In the genomic region with DNA sequence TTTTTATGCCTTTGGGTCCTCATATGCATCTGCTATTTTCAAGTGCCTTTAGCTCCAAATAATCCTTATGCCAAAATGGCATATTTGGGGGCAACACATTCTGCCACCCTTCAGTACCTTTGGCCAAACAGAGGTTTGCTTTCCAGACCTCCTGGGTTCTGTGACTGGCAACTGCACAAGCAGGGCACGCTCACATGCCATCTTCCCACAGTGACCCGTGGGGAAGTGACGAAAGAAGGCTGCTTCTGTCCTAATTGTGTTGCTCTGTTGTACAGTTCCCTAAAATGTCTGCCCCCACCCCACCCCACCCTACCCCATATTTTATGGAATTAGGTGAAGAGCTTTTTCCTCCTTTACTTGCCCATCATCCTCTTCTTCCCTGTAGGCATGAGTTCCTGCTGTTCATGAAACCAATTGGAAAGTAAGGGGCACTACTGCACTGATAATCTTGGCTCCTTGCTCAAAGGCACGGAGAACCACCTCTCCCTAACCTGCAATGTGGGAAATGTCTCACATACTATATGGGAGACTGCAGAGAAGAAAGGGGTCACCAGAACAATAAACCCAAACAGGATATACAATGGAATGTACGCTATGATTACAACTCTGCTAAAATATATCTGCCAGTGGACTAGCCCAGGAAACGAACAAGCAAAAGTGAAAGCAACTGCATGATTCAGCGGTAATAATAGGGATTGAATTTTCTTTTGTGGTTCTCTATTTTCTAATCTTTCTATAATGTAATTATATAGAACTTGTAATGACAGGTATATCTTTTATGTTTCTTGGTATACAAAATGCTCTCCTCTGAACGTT, we compare ENCODE assay signal across 9 cellular contexts. TPM values are rescaled to one million over a fixed set of nuclear protein-coding genes. Genes with fewer than 3 reads are reported as not detected.
DNase-seq lines count a peak whose midpoint lies in the region; ATAC-seq, FAIRE-seq and TF ChIP-seq lines count a peak whose summit lies in the region.
"Had no signal": no experiment of that assay in that cellular context is flagged by ENCODE, and none has a peak within 500 bp of the region (broad histone marks: within the 10 kb centered on the region; RNA-seq: fewer than 3 reads in every experiment).

No MANE protein-coding gene starts in this region.

- H3K79me2 ChIP-seq in K562 (ENCODE audit: control insufficient read depth, insufficient read depth, low read length): no peaks in the 10 kb centered on the region

- peaks cover 10 to 36% of the 10 kb centered on the region in 2 experiments; a peak in 3 of 5 replicates for H3K4me1 ChIP-seq in K562 (replicated peaks in 1 of 2; ENCODE audit: control insufficient read depth in 2 of 2, insufficient read depth in 2 of 2, low read length in 2 of 2)
- peaks cover 55% of the 10 kb centered on the region for H3K4me1 ChIP-seq in lower lobe of right lung
- H3K4me1 ChIP-seq in transverse colon: peaks cover 0 to 36% (median 6%) of the 10 kb centered on the region in 4 donors

- peak overlapping the region; percentile 37 to 65 for H3K9ac ChIP-seq in K562 (ENCODE audit: insufficient read depth in 1 of 2, low read depth in 2 of 2, low read length in 2 of 2)

- H3K36me3 ChIP-seq in K562 (ENCODE audit: control insufficient read depth, insufficient read depth, low read length) (no peaks in the 10 kb centered on the region), lower lobe of right lung (no peaks in the 10 kb centered on the region), transverse colon (no peaks in the 10 kb centered on the region)

- FAIRE-seq in GM18507 (lab: Jason Lieb, UNC) (peak; percentile 86), K562 (lab: Jason Lieb, UNC) (peak; percentile 65), D721Med (lab: Jason Lieb, UNC) (no peak)

- H3K4me3 ChIP-seq in K562 (peak overlapping the region; percentile 24), lower lobe of right lung (peak overlapping the region; percentile 47), transverse colon (peak overlapping the region in 3 of 4 donors; percentile 19 to 46 (median 24))

- no TSS peak for BruUV-seq in K562 (replicated peaks; lab: Mats Ljungman, UMichigan)

- H3K4me2 ChIP-seq in K562 (ENCODE audit: insufficient read depth, low read length): peak overlapping the region; percentile 84

- H3K27me3 ChIP-seq in K562 (ENCODE audit: control insufficient read depth in 2 of 2, insufficient read depth in 2 of 2, low read length in 2 of 2) (no peaks in the 10 kb centered on the region), lower lobe of right lung (ENCODE audit: low read depth) (no peaks in the 10 kb centered on the region), transverse colon (no peaks in the 10 kb centered on the region)

- CTCF ChIA-PET in K562 (lab: Yijun Ruan, JAX; ENCODE audit: low intra/inter-chr PET ratio): interaction anchor here (0.9 kb wide), 1 partner anchor 399 kb away, joined by 5 read pairs; a partner anchor contains a TSS

- 21% methylated on average over 8 of the region's 8 CpGs for WGBS in K562 (ENCODE audit: insufficient coverage, low coverage, missing lambda C conversion rate)
- 7 to 35% methylated on average over 5 to 8 of the region's 8 CpGs for WGBS in transverse colon (ENCODE audit: low coverage in 1 of 2), 2 donors

- DNase-seq in GM18507 (ENCODE audit: extremely low spot score, insufficient read length, low read depth): no peak
- DNase-seq in RKO (ENCODE audit: low spot score): peak; percentile 24
- DNase-seq in K562 (ENCODE audit: extremely low read depth in 1 of 4, low spot score in 3 of 4): peak in 2 of 4 experiments; percentile 36 to 39
- peak; percentile 69 for DNase-seq in lower lobe of right lung
- DNase-seq in transverse colon: peak; percentile 49
- DNase-seq in D721Med (ENCODE audit: insufficient read length, low spot score): no peak
- no peak for DNase-seq in NCI-H1436 treated with DMSO at 0.1 percent for 48 hours (lab: John Stamatoyannopoulos, UW)

- no peaks in the 10 kb centered on the region for H3K9me1 ChIP-seq in K562 (ENCODE audit: control insufficient read depth, insufficient read depth, low read length)

- no peaks in the 10 kb centered on the region for H3K9me3 ChIP-seq in K562 (replicated peaks; ENCODE audit: control insufficient read depth, insufficient read depth, low read depth, low read length)
- no peaks in the 10 kb centered on the region for H3K9me3 ChIP-seq in lower lobe of right lung
- no peaks in the 10 kb centered on the region for H3K9me3 ChIP-seq in transverse colon

- TF ChIP-seq POLR2A in K562 (conservative IDR thresholded peaks at IDR 0.05) (peak; percentile 31; the same call in 1 of the 2 replicates), transverse colon (IDR thresholded peaks at IDR 0.05) (no peak)

- ATAC-seq in K562: peak; percentile 53
- peak; percentile 78 to 80 for ATAC-seq in lower lobe of right lung
- ATAC-seq in GM21381 (IDR thresholded peaks at IDR 0.05; ENCODE audit: unreplicated experiment): no peak

- H3K27ac ChIP-seq in K562 (ENCODE audit: extremely low read depth, low read depth, low read length) (peak overlapping the region; percentile 73), lower lobe of right lung (peak overlapping the region; percentile 84), transverse colon (peak overlapping the region; percentile 52 to 79 (median 69))

- in situ Hi-C loops in K562 (cut with MboI) (no loop called here), transverse colon (cut with MboI; ENCODE audit: low pct_ligation_motif_present in 1 of 4, low pct_unique_long_range_greater_than_20kb in 1 of 4, low sequenced_read_pairs in 3 of 4) (loop anchor here in 3 of 4 donors (25.0 kb wide), 3 partner anchors 228 to 1128 kb away; no protein-coding TSS in a partner anchor)

- TF ChIP-seq CTCF in K562 (IDR thresholded peaks at IDR 0.05 in 2 of 3, conservative IDR thresholded peaks at IDR 0.05 in 1 of 3; ENCODE audit: insufficient read depth in 2 of 3, low read depth in 1 of 3, low read length in 3 of 3): no peak
- no peak for TF ChIP-seq CTCF in lower lobe of right lung (IDR thresholded peaks at IDR 0.05)
- TF ChIP-seq CTCF in transverse colon (IDR thresholded peaks at IDR 0.05): no peak
- TF ChIP-seq CTCF in D721Med (IDR thresholded peaks at IDR 0.05; ENCODE audit: insufficient read depth, missing control alignments): no peak

- H4K20me1 ChIP-seq in K562 (replicated peaks; ENCODE audit: control insufficient read depth, insufficient read depth, low read length): no peaks in the 10 kb centered on the region

- H2AFZ ChIP-seq in K562 (ENCODE audit: low read depth, low read length): peak overlapping the region; percentile 97

- intact Hi-C loops in K562 (cut with micrococcal nuclease) (no loop called here), lower lobe of right lung (cut with DNase I) (no loop called here), transverse colon (cut with DNase I; ENCODE audit: low total_unique reads) (no loop called here)

- POLR2A ChIA-PET in K562 (lab: Yijun Ruan, JAX): interaction anchor here (0.6 kb wide), 1 partner anchor 20 kb away, joined by 3 read pairs; no protein-coding TSS in a partner anchor

- TF ChIP-seq EP300 in K562 (IDR thresholded peaks at IDR 0.05; ENCODE audit: low read length): no peak
- TF ChIP-seq EP300 in transverse colon (IDR thresholded peaks at IDR 0.05; ENCODE audit: low read depth): no peak

- no peak for TF ChIP-seq RAD21 in K562 (CRISPR knock-in tag; conservative IDR thresholded peaks at IDR 0.05 in 1 of 2, IDR thresholded peaks at IDR 0.05 in 1 of 2)

RNA-seq across cellular contexts. Expression of a gene that starts 3.3 kb away (rescaled TPM):
- total RNA-seq in K562 (2011; cell fraction: chromatin; rRNA removed; ENCODE audit: low replicate concordance): 0.16 and 0.40 TPM in 2 replicates
- total RNA-seq in K562 (2011; cell fraction: nucleolus; rRNA removed): not detected in 2 replicates
- 0.37 TPM in 1 of 2 replicates, not detected in the other for total RNA-seq in K562 (2011; cell fraction: nucleoplasm; rRNA removed)
- total RNA-seq in K562 (2014; rRNA removed): 0.04 TPM in 1 of 2 replicates, not detected in the other
- 0.07 TPM in 1 of 2 replicates, not detected in the other for total RNA-seq in K562 (2014; rRNA removed; fragmentation: Illumina TruSeq; extraction: Trizol)
- total RNA-seq in K562 (2015; rRNA removed; fragmentation: Illumina TruSeq; extraction: Trizol): 0.18 and 0.26 TPM in 2 replicates
- total RNA-seq in K562 (2021): 0.09 and 0.31 TPM in 2 replicates
- polyA plus RNA-seq in K562 (2011; rRNA removed): 0.04 TPM in 1 of 2 replicates, not detected in the other
- not detected in 2 replicates for polyA plus RNA-seq in K562 (2011; cell fraction: cytosol; rRNA removed)
- 0.04 TPM in 1 of 2 replicates, not detected in the other for polyA plus RNA-seq in K562 (2011; cell fraction: nucleus; rRNA removed)
- 0.05 and 0.58 TPM in 2 replicates for polyA plus RNA-seq in K562 (2012)
- polyA plus RNA-seq in K562 (2014; fragmentation: Illumina TruSeq; extraction: Trizol): 0.09 TPM in 1 of 2 replicates, not detected in the other
- under 1 TPM in 1 of 2 experiments, not detected in 1; 0.04 TPM for polyA plus RNA-seq in K562 (2014; fragmentation: Nextera tagmentation; extraction: Ambion mirVana)
- polyA plus RNA-seq in K562 (2014; rRNA removed): 0.05 TPM in 1 of 2 replicates, not detected in the other
- polyA minus RNA-seq in K562 (2011; rRNA and poly(A)+ RNA removed): 0.09 TPM in 1 of 2 replicates, not detected in the other
- polyA minus RNA-seq in K562 (2011; cell fraction: cytosol; rRNA and poly(A)+ RNA removed): not detected in 2 replicates
- polyA minus RNA-seq in K562 (2011; cell fraction: nucleus; rRNA and poly(A)+ RNA removed): 0.27 TPM in 1 of 2 replicates, not detected in the other
- total RNA-seq in lower lobe of right lung: 4.0 TPM
- 1 to 10 TPM; 1.4 to 6.2 (median 3.1) TPM for total RNA-seq in transverse colon
- total RNA-seq: SK-MEL-5 had no signal

RNA-seq across cellular contexts. Expression of a gene that starts 19.8 kb away (rescaled TPM):
- 4.3 and 10.9 TPM in 2 replicates for total RNA-seq in K562 (2011; cell fraction: chromatin; rRNA removed; ENCODE audit: low replicate concordance)
- 2.5 and 3.9 TPM in 2 replicates for total RNA-seq in K562 (2011; cell fraction: nucleolus; rRNA removed)
- 3.5 and 4.9 TPM in 2 replicates for total RNA-seq in K562 (2011; cell fraction: nucleoplasm; rRNA removed)
- total RNA-seq in K562 (2014; rRNA removed): 2.7 and 3.0 TPM in 2 replicates
- total RNA-seq in K562 (2014; rRNA removed; fragmentation: Illumina TruSeq; extraction: Trizol): 4.0 and 5.1 TPM in 2 replicates
- total RNA-seq in K562 (2015; rRNA removed; fragmentation: Illumina TruSeq; extraction: Trizol): 1.3 and 1.7 TPM in 2 replicates
- 3.2 and 4.3 TPM in 2 replicates for total RNA-seq in K562 (2021)
- 1.2 and 3.9 TPM in 2 replicates for polyA plus RNA-seq in K562 (2011; rRNA removed)
- polyA plus RNA-seq in K562 (2011; cell fraction: cytosol; rRNA removed): 0.65 and 1.0 TPM in 2 replicates
- polyA plus RNA-seq in K562 (2011; cell fraction: nucleus; rRNA removed): 0.76 and 2.0 TPM in 2 replicates
- 0.89 and 1.3 TPM in 2 replicates for polyA plus RNA-seq in K562 (2012)
- polyA plus RNA-seq in K562 (2014; fragmentation: Illumina TruSeq; extraction: Trizol): 3.3 and 3.8 TPM in 2 replicates
- 1 to 10 TPM; 1.6 to 3.1 TPM for polyA plus RNA-seq in K562 (2014; fragmentation: Nextera tagmentation; extraction: Ambion mirVana)
- 2.6 and 3.1 TPM in 2 replicates for polyA plus RNA-seq in K562 (2014; rRNA removed)
- polyA minus RNA-seq in K562 (2011; rRNA and poly(A)+ RNA removed): 2.1 and 5.7 TPM in 2 replicates
- 0.46 and 2.2 TPM in 2 replicates for polyA minus RNA-seq in K562 (2011; cell fraction: cytosol; rRNA and poly(A)+ RNA removed)
- polyA minus RNA-seq in K562 (2011; cell fraction: nucleus; rRNA and poly(A)+ RNA removed): 1.4 and 1.9 TPM in 2 replicates
- 0.59 TPM for total RNA-seq in lower lobe of right lung
- total RNA-seq in transverse colon: not detected
- total RNA-seq: SK-MEL-5 had no signal

RNA-seq across cellular contexts. Expression of a gene that starts 37.6 kb away (rescaled TPM):
- 7.7 and 10.2 TPM in 2 replicates for total RNA-seq in K562 (2011; cell fraction: chromatin; rRNA removed; ENCODE audit: low replicate concordance)
- 9.2 and 9.3 TPM in 2 replicates for total RNA-seq in K562 (2011; cell fraction: nucleolus; rRNA removed)
- 10.9 and 12.7 TPM in 2 replicates for total RNA-seq in K562 (2011; cell fraction: nucleoplasm; rRNA removed)
- 4.6 and 5.6 TPM in 2 replicates for total RNA-seq in K562 (2014; rRNA removed)
- total RNA-seq in K562 (2014; rRNA removed; fragmentation: Illumina TruSeq; extraction: Trizol): 6.4 and 6.8 TPM in 2 replicates
- 5.8 and 6.4 TPM in 2 replicates for total RNA-seq in K562 (2015; rRNA removed; fragmentation: Illumina TruSeq; extraction: Trizol)
- 5.5 and 6.1 TPM in 2 replicates for total RNA-seq in K562 (2021)
- 9.9 and 12.4 TPM in 2 replicates for polyA plus RNA-seq in K562 (2011; rRNA removed)
- 11.1 and 11.7 TPM in 2 replicates for polyA plus RNA-seq in K562 (2011; cell fraction: cytosol; rRNA removed)
- polyA plus RNA-seq in K562 (2011; cell fraction: nucleus; rRNA removed): 6.9 and 8.3 TPM in 2 replicates
- polyA plus RNA-seq in K562 (2012): 7.8 TPM in 2 replicates
- polyA plus RNA-seq in K562 (2014; fragmentation: Illumina TruSeq; extraction: Trizol): 7.9 and 8.4 TPM in 2 replicates
- polyA plus RNA-seq in K562 (2014; fragmentation: Nextera tagmentation; extraction: Ambion mirVana): 1 to 10 TPM; 4.0 to 6.7 TPM
- polyA plus RNA-seq in K562 (2014; rRNA removed): 4.5 and 4.9 TPM in 2 replicates
- 9.1 and 13.3 TPM in 2 replicates for polyA minus RNA-seq in K562 (2011; rRNA and poly(A)+ RNA removed)
- polyA minus RNA-seq in K562 (2011; cell fraction: cytosol; rRNA and poly(A)+ RNA removed): 4.2 and 5.0 TPM in 2 replicates
- 4.8 and 7.3 TPM in 2 replicates for polyA minus RNA-seq in K562 (2011; cell fraction: nucleus; rRNA and poly(A)+ RNA removed)
- 7.0 TPM for total RNA-seq in lower lobe of right lung
- total RNA-seq in transverse colon: 1 to 10 TPM in 2 of 4 donors, under 1 TPM in 1, not detected in 1; 0.75 to 5.2 (median 3.0) TPM

RNA-seq across cellular contexts. Expression of a gene that starts 46.3 kb away (rescaled TPM):
- 150 and 264 TPM in 2 replicates for total RNA-seq in K562 (2011; cell fraction: chromatin; rRNA removed; ENCODE audit: low replicate concordance)
- 100 and 121 TPM in 2 replicates for total RNA-seq in K562 (2011; cell fraction: nucleolus; rRNA removed)
- total RNA-seq in K562 (2011; cell fraction: nucleoplasm; rRNA removed): 133 and 166 TPM in 2 replicates
- 90.5 and 115 TPM in 2 replicates for total RNA-seq in K562 (2014; rRNA removed)
- total RNA-seq in K562 (2014; rRNA removed; fragmentation: Illumina TruSeq; extraction: Trizol): 114 and 135 TPM in 2 replicates
- 82.0 and 85.9 TPM in 2 replicates for total RNA-seq in K562 (2015; rRNA removed; fragmentation: Illumina TruSeq; extraction: Trizol)
- 221 and 245 TPM in 2 replicates for total RNA-seq in K562 (2021)
- 154 and 287 TPM in 2 replicates for polyA plus RNA-seq in K562 (2011; rRNA removed)
- polyA plus RNA-seq in K562 (2011; cell fraction: cytosol; rRNA removed): 122 and 145 TPM in 2 replicates
- 151 and 159 TPM in 2 replicates for polyA plus RNA-seq in K562 (2011; cell fraction: nucleus; rRNA removed)
- polyA plus RNA-seq in K562 (2012): 152 and 157 TPM in 2 replicates
- 191 and 204 TPM in 2 replicates for polyA plus RNA-seq in K562 (2014; fragmentation: Illumina TruSeq; extraction: Trizol)
- 10 to 100 TPM; 60.1 to 63.6 TPM for polyA plus RNA-seq in K562 (2014; fragmentation: Nextera tagmentation; extraction: Ambion mirVana)
- 105 and 126 TPM in 2 replicates for polyA plus RNA-seq in K562 (2014; rRNA removed)
- 244 and 452 TPM in 2 replicates for polyA minus RNA-seq in K562 (2011; rRNA and poly(A)+ RNA removed)
- 95.2 and 196 TPM in 2 replicates for polyA minus RNA-seq in K562 (2011; cell fraction: cytosol; rRNA and poly(A)+ RNA removed)
- polyA minus RNA-seq in K562 (2011; cell fraction: nucleus; rRNA and poly(A)+ RNA removed): 73.0 and 81.9 TPM in 2 replicates
- 145 TPM for total RNA-seq in lower lobe of right lung
- total RNA-seq in transverse colon: 100 to 1,000 TPM in 1 of 4 donors, 10 to 100 TPM in 3; 32.2 to 102 (median 60.1) TPM

Comparison
In these comparisons a context has a peak if more than half of its experiments do, and no peak if none do; other contexts are left out.
1. DNase-seq: peak in RKO (single experiment), lower lobe of right lung (single experiment) and transverse colon (single experiment); none in GM18507 (single experiment), D721Med (single experiment) and NCI-H1436 treated with DMSO at 0.1 percent for 48 hours (single experiment).
2. Peak in every context shown above with its lines, with median percentiles within 50 percentile points of each other: H3K27ac ChIP-seq and H3K4me3 ChIP-seq.